In genomic region chr16:68592466-68593337, GRCh38 we compare ENCODE assay signal across 8 cellular contexts. TPM values are rescaled to one million over a fixed set of nuclear protein-coding genes. Genes with fewer than 3 reads are reported as not detected.
DNase-seq lines count a peak whose midpoint lies in the region; ATAC-seq and TF ChIP-seq lines count a peak whose summit lies in the region.

No MANE protein-coding gene starts in this region.

- POLR2A ChIA-PET in CD4-positive, alpha-beta memory T cell (lab: Charles Lee; ENCODE audit: partially characterized antibody) = no interaction called here
- POLR2A ChIA-PET in activated CD8-positive, alpha-beta T cell treated with anti-CD3 and anti-CD28 coated beads for 36 hours (lab: Charles Lee) = no interaction called here

- ATAC-seq in activated CD8-positive, alpha-beta T cell treated with anti-CD3 and anti-CD28 coated beads for 36 hours = no peak
- ATAC-seq in left lobe of liver (peak; percentile 36), HG02588 (IDR thresholded peaks at IDR 0.05; ENCODE audit: unreplicated experiment) (no peak), HG03135 (IDR thresholded peaks at IDR 0.05; ENCODE audit: unreplicated experiment) (no peak), GM19328 (IDR thresholded peaks at IDR 0.05; ENCODE audit: unreplicated experiment) (no peak)

- intact Hi-C loops in CD4-positive, alpha-beta memory T cell (cut with micrococcal nuclease) = loop anchor here (2.0 kb wide), 1 partner anchor 64 kb away; no protein-coding TSS in a partner anchor
- intact Hi-C loops in activated CD8-positive, alpha-beta T cell treated with anti-CD3 and anti-CD28 coated beads for 36 hours (cut with micrococcal nuclease) = loop anchor here (2.0 kb wide), 1 partner anchor 64 kb away; no protein-coding TSS in a partner anchor
- intact Hi-C loops in stomach (cut with DNase I; ENCODE audit: low total_unique reads) = no loop called here

- CTCF ChIA-PET in CD4-positive, alpha-beta memory T cell (lab: Charles Lee; ENCODE audit: partially characterized antibody) = interaction anchor here (1.0 to 3.3 kb wide), 3 partner anchors 64 to 71 kb away, joined by 3 to 61 read pairs (median 23); no protein-coding TSS in a partner anchor
- CTCF ChIA-PET in activated CD8-positive, alpha-beta T cell treated with anti-CD3 and anti-CD28 coated beads for 36 hours (lab: Charles Lee) = interaction anchor here (0.6 to 5.2 kb wide), 6 partner anchors 9 to 98 kb away, joined by 3 to 97 read pairs (median 7); no protein-coding TSS in a partner anchor

- H3K4me1 Mint-ChIP-seq in CD4-positive, alpha-beta memory T cell = peaks cover 0 to 4% (median 3%) of the 10 kb centered on the region in 4 donors
- peaks cover 6% of the 10 kb centered on the region for H3K4me1 Mint-ChIP-seq in HFFc6 (ENCODE audit: low read depth)
- H3K4me1 Mint-ChIP-seq in activated CD8-positive, alpha-beta T cell treated with anti-CD3 and anti-CD28 coated beads for 36 hours (ENCODE audit: low read depth) = peaks cover 2% of the 10 kb centered on the region

- H3K4me1 ChIP-seq in CD4-positive, alpha-beta memory T cell (ENCODE audit: insufficient read depth, low read length) = no peaks in the 10 kb centered on the region
- H3K4me1 ChIP-seq in stomach = peaks cover 0 to 8% (median 4%) of the 10 kb centered on the region in 4 donors

- no peaks in the 10 kb centered on the region for H3K9me3 ChIP-seq in CD4-positive, alpha-beta memory T cell (ENCODE audit: control insufficient read depth in 1 of 2, low read length in 2 of 2)
- no peaks in the 10 kb centered on the region for H3K9me3 ChIP-seq in stomach

- H3K4me3 ChIP-seq in CD4-positive, alpha-beta memory T cell (ENCODE audit: low read length in 2 of 2) = no peak overlapping the region
- no peak overlapping the region for H3K4me3 ChIP-seq in stomach

- peak in 4 of 5 donors; percentile 14 to 39 (median 30) for DNase-seq in CD4-positive, alpha-beta memory T cell
- DNase-seq in HFFc6 = no peak
- DNase-seq in activated CD8-positive, alpha-beta T cell treated with anti-CD3 and anti-CD28 coated beads for 36 hours = peak; percentile 8
- no peak for DNase-seq in left lobe of liver (ENCODE audit: low spot score)
- no peak for DNase-seq in stomach

- H3K36me3 Mint-ChIP-seq in CD4-positive, alpha-beta memory T cell = peaks cover 0 to 1% of the 10 kb centered on the region in 2 donors
- peaks cover 4% of the 10 kb centered on the region for H3K36me3 Mint-ChIP-seq in HFFc6 (ENCODE audit: low read depth)
- peaks cover 2% of the 10 kb centered on the region for H3K36me3 Mint-ChIP-seq in activated CD8-positive, alpha-beta T cell treated with anti-CD3 and anti-CD28 coated beads for 36 hours (ENCODE audit: low read depth)

- peaks cover 0 to 16% (median 9%) of the 10 kb centered on the region in 8 donors for H3K9me3 Mint-ChIP-seq in CD4-positive, alpha-beta memory T cell
- no peaks in the 10 kb centered on the region for H3K9me3 Mint-ChIP-seq in HFFc6
- H3K9me3 Mint-ChIP-seq in activated CD8-positive, alpha-beta T cell treated with anti-CD3 and anti-CD28 coated beads for 36 hours = peaks cover 2% of the 10 kb centered on the region

- H3K27ac Mint-ChIP-seq in CD4-positive, alpha-beta memory T cell = no peak overlapping the region
- H3K27ac Mint-ChIP-seq in HFFc6 = no peak overlapping the region
- H3K27ac Mint-ChIP-seq in activated CD8-positive, alpha-beta T cell treated with anti-CD3 and anti-CD28 coated beads for 36 hours = no peak overlapping the region

- TF ChIP-seq EP300 in stomach (IDR thresholded peaks at IDR 0.05) = no peak

- TF ChIP-seq CTCF in HFFc6 (IDR thresholded peaks at IDR 0.05) (peak; percentile 73), stomach (IDR thresholded peaks at IDR 0.05) (no peak)
- TF ChIP-seq CTCF in activated CD8-positive, alpha-beta T cell treated with anti-CD3 and anti-CD28 coated beads for 36 hours (IDR thresholded peaks at IDR 0.05) = peak; percentile 25

- H3K4me3 Mint-ChIP-seq in CD4-positive, alpha-beta memory T cell = peak overlapping the region in 1 of 8 donors; percentile 3
- no peak overlapping the region for H3K4me3 Mint-ChIP-seq in HFFc6
- H3K4me3 Mint-ChIP-seq in activated CD8-positive, alpha-beta T cell treated with anti-CD3 and anti-CD28 coated beads for 36 hours = no peak overlapping the region

- 89 to 96% (median 94%) methylated on average over 5 of the region's 5 CpGs for WGBS in stomach, 5 donors

- no peaks in the 10 kb centered on the region for H3K36me3 ChIP-seq in CD4-positive, alpha-beta memory T cell (ENCODE audit: insufficient read depth, low read length)
- no peaks in the 10 kb centered on the region for H3K36me3 ChIP-seq in stomach

- no peak for TF ChIP-seq POLR2A in stomach (IDR thresholded peaks at IDR 0.05)

- no peaks in the 10 kb centered on the region for H3K27me3 ChIP-seq in CD4-positive, alpha-beta memory T cell (ENCODE audit: insufficient read depth, low read length)
- H3K27me3 ChIP-seq in stomach = no peaks in the 10 kb centered on the region

- H3K27me3 Mint-ChIP-seq in CD4-positive, alpha-beta memory T cell = peaks cover 1% of the 10 kb centered on the region in 2 donors
- H3K27me3 Mint-ChIP-seq in HFFc6 (ENCODE audit: insufficient read depth) = peaks cover 15% of the 10 kb centered on the region; the same call in 1 of the 2 replicates
- no peaks in the 10 kb centered on the region for H3K27me3 Mint-ChIP-seq in activated CD8-positive, alpha-beta T cell treated with anti-CD3 and anti-CD28 coated beads for 36 hours

- H3K27ac ChIP-seq in CD4-positive, alpha-beta memory T cell (ENCODE audit: low read depth, low read length) = no peak overlapping the region
- H3K27ac ChIP-seq in stomach = no peak overlapping the region

RNA-seq across cellular contexts. Expression of gene CDH3, which starts 52.4 kb away (rescaled TPM):
- under 1 TPM; 0.39 to 0.47 TPM for total RNA-seq in CD4-positive, alpha-beta memory T cell
- polyA plus RNA-seq in CD4-positive, alpha-beta memory T cell = not detected
- under 1 TPM in 4 of 6 experiments, not detected in 2; 0.10 to 0.36 (median 0.13) TPM for total RNA-seq in HFFc6 (2021; fragmentation: NEBNext Ultra II Directional; extraction: Animal tissue kit (Norgen Biotek cat#: 25700))
- 1 to 10 TPM in 1 of 2 experiments, under 1 TPM in 1; 0.65 to 2.1 TPM for total RNA-seq in activated CD8-positive, alpha-beta T cell treated with anti-CD3 and anti-CD28 coated beads for 36 hours
- total RNA-seq in left lobe of liver (0.33 TPM), stomach (10 to 100 TPM in 1 of 5 donors, 1 to 10 TPM in 2, not detected in 2; 1.6 to 28.6 (median 4.0) TPM)
- polyA plus RNA-seq in stomach = 10 to 100 TPM in 1 of 3 donors, 1 to 10 TPM in 2; 1.7 to 13.6 (median 6.0) TPM

RNA-seq across cellular contexts. Expression of gene ZFP90, which starts 53.6 kb away (rescaled TPM):
- total RNA-seq in CD4-positive, alpha-beta memory T cell = 10 to 100 TPM; 53.6 to 55.3 TPM
- 10 to 100 TPM; 20.2 to 26.4 TPM for polyA plus RNA-seq in CD4-positive, alpha-beta memory T cell
- 10 to 100 TPM; 13.3 to 17.0 (median 13.9) TPM for total RNA-seq in HFFc6 (2021; fragmentation: NEBNext Ultra II Directional; extraction: Animal tissue kit (Norgen Biotek cat#: 25700))
- 10 to 100 TPM; 27.6 to 32.6 TPM for total RNA-seq in activated CD8-positive, alpha-beta T cell treated with anti-CD3 and anti-CD28 coated beads for 36 hours
- total RNA-seq in left lobe of liver (6.1 TPM), stomach (10 to 100 TPM; 12.9 to 28.1 (median 17.5) TPM)
- polyA plus RNA-seq in stomach = 1 to 10 TPM; 6.2 to 9.0 (median 6.8) TPM

Comparison
In these comparisons a context has a peak if more than half of its experiments do, and no peak if none do; other contexts are left out.
1. DNase-seq: peak in CD4-positive, alpha-beta memory T cell (4 of 5) and activated CD8-positive, alpha-beta T cell treated with anti-CD3 and anti-CD28 coated beads for 36 hours (single experiment); none in HFFc6 (single experiment), left lobe of liver (single experiment) and stomach (single experiment).
2. CTCF ChIP-seq: peak in HFFc6 (single experiment) and activated CD8-positive, alpha-beta T cell treated with anti-CD3 and anti-CD28 coated beads for 36 hours (single experiment); none in stomach (0 of 7).